In genomic region chr10:26697163-26697921, GRCh38 we compare ENCODE assay signal across 8 cellular contexts. TPM values are rescaled to one million over a fixed set of nuclear protein-coding genes. Genes with fewer than 3 reads are reported as not detected.
DNase-seq lines count a peak whose midpoint lies in the region; ATAC-seq and TF ChIP-seq lines count a peak whose summit lies in the region.

A gene with protein sequence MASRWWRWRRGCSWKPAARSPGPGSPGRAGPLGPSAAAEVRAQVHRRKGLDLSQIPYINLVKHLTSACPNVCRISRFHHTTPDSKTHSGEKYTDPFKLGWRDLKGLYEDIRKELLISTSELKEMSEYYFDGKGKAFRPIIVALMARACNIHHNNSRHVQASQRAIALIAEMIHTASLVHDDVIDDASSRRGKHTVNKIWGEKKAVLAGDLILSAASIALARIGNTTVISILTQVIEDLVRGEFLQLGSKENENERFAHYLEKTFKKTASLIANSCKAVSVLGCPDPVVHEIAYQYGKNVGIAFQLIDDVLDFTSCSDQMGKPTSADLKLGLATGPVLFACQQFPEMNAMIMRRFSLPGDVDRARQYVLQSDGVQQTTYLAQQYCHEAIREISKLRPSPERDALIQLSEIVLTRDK (plus strand): TSS chr10:26697701. CDS start chr10:26697712, 11 bp downstream.

- peak within 1 kb of the TSS; percentile 72 for H2AK5ac ChIP-seq in mesenchymal stem cell (ENCODE audit: low read length, severe bottlenecking)

- H3K18ac ChIP-seq in mesenchymal stem cell (ENCODE audit: low read depth in 1 of 2, low read length in 2 of 2) = peak within 1 kb of the TSS; percentile 90 to 97

- H2BK15ac ChIP-seq in mesenchymal stem cell (ENCODE audit: low read depth, poor library complexity, severe bottlenecking) = peak within 1 kb of the TSS; percentile 63

- H3K27me3 ChIP-seq in BE2C (no peaks in the 10 kb centered on the region), mesenchymal stem cell (ENCODE audit: control insufficient read depth in 1 of 2, insufficient read depth in 1 of 2, low read length in 2 of 2) (no peaks in the 10 kb centered on the region)
- no peaks in the 10 kb centered on the region for H3K27me3 ChIP-seq in effector memory CD4-positive, alpha-beta T cell (replicated peaks; ENCODE audit: control insufficient read depth, insufficient read depth, low read length, poor library complexity, severe bottlenecking)

- H3K79me1 ChIP-seq in mesenchymal stem cell (replicated peaks; ENCODE audit: low read length, poor library complexity, severe bottlenecking) = peaks cover 16% of the 10 kb centered on the region

- DNase-seq in BE2C (peak; percentile 73), NCI-H82 (lab: John Stamatoyannopoulos, UW) (peak; percentile 68), mesenchymal stem cell (peak; percentile 71)
- peak; percentile 92 for DNase-seq in activated CD8-positive, alpha-beta memory T cell treated with anti-CD3 and anti-CD28 coated beads for 24 hours
- DNase-seq in effector memory CD4-positive, alpha-beta T cell = peak; percentile 8 to 39 (median 30)
- peak; percentile 24 for DNase-seq in stimulated activated CD8-positive, alpha-beta memory T cell treated with anti-CD3 and anti-CD28 coated beads, Interleukin-15, amount 100 ng/mL, for 1 hour (ENCODE audit: low read depth)

- H3K36me3 ChIP-seq in BE2C (peaks cover 13% of the 10 kb centered on the region), mesenchymal stem cell (ENCODE audit: control insufficient read depth in 1 of 2, insufficient read depth in 2 of 2, low read depth in 1 of 2, low read length in 2 of 2) (peaks cover 0 to 9% of the 10 kb centered on the region in 2 experiments)
- no peaks in the 10 kb centered on the region for H3K36me3 ChIP-seq in effector memory CD4-positive, alpha-beta T cell (ENCODE audit: control insufficient read depth, insufficient read depth, low read length)

- peak within 1 kb of the TSS; percentile 76 for H3K27ac ChIP-seq in effector memory CD4-positive, alpha-beta T cell (ENCODE audit: insufficient read depth, low read length, poor library complexity, severe bottlenecking)
- peak within 1 kb of the TSS; percentile 64 for H3K27ac ChIP-seq in mesenchymal stem cell (ENCODE audit: low read length, poor library complexity, severe bottlenecking)

- H3K4me2 ChIP-seq in mesenchymal stem cell (ENCODE audit: low read length, poor library complexity, severe bottlenecking) = peak within 1 kb of the TSS; percentile 95

- no peaks in the 10 kb centered on the region for H3K4me1 ChIP-seq in BE2C
- H3K4me1 ChIP-seq in effector memory CD4-positive, alpha-beta T cell (ENCODE audit: control insufficient read depth, insufficient read depth, low read length, poor library complexity, severe bottlenecking) = no peaks in the 10 kb centered on the region
- H3K4me1 ChIP-seq in mesenchymal stem cell (ENCODE audit: control insufficient read depth, insufficient read depth, low read depth, low read length) = peaks cover 6% of the 10 kb centered on the region

- peak within 1 kb of the TSS; percentile 66 for H3K4me3 ChIP-seq in BE2C (ENCODE audit: low read depth, low read length)
- peak within 1 kb of the TSS; percentile 94 for H3K4me3 ChIP-seq in effector memory CD4-positive, alpha-beta T cell (ENCODE audit: insufficient read depth, low read depth, low read length, poor library complexity, severe bottlenecking)
- H3K4me3 ChIP-seq in mesenchymal stem cell (ENCODE audit: insufficient read depth in 1 of 2, low read depth in 1 of 2, low read length in 2 of 2) = peak within 1 kb of the TSS; percentile 91 to 98

- peak within 1 kb of the TSS; percentile 96 to 99 for H3K4ac ChIP-seq in mesenchymal stem cell (ENCODE audit: low read depth in 1 of 2, low read length in 2 of 2)

- peak within 1 kb of the TSS in 1 of 2 experiments; percentile 99 for H3K14ac ChIP-seq in mesenchymal stem cell (ENCODE audit: low read length in 2 of 2)

- peak within 1 kb of the TSS; percentile 99 for H2BK5ac ChIP-seq in mesenchymal stem cell (ENCODE audit: low read depth, low read length, poor library complexity, severe bottlenecking)

- WGBS in mesenchymal stem cell = under 1% methylated on average over 54 of the region's 82 CpGs

- no peaks in the 10 kb centered on the region for H3K9me3 ChIP-seq in BE2C
- H3K9me3 ChIP-seq in effector memory CD4-positive, alpha-beta T cell (ENCODE audit: control insufficient read depth, low read length) = no peaks in the 10 kb centered on the region
- no peaks in the 10 kb centered on the region for H3K9me3 ChIP-seq in mesenchymal stem cell (ENCODE audit: control insufficient read depth, low read length)

- H2AFZ ChIP-seq in mesenchymal stem cell (ENCODE audit: low read depth, low read length) = peak within 1 kb of the TSS; percentile 98

- ATAC-seq in GM19023 (IDR thresholded peaks at IDR 0.05; ENCODE audit: unreplicated experiment) (peak; percentile 85), HG03175 (IDR thresholded peaks at IDR 0.05; ENCODE audit: unreplicated experiment) (peak; percentile 85)

- peak within 1 kb of the TSS in 1 of 2 experiments; percentile 94 for H3K23ac ChIP-seq in mesenchymal stem cell (ENCODE audit: low read length in 2 of 2)

- H2BK120ac ChIP-seq in mesenchymal stem cell (ENCODE audit: low read depth, low read length) = peak within 1 kb of the TSS; percentile 94

- TF ChIP-seq CTCF in BE2C (IDR thresholded peaks at IDR 0.05; ENCODE audit: low read depth, low read length) = no peak

- H4K8ac ChIP-seq in mesenchymal stem cell (ENCODE audit: low read length) = peak within 1 kb of the TSS; percentile 99

- H4K91ac ChIP-seq in mesenchymal stem cell (ENCODE audit: low read length) = peak within 1 kb of the TSS; percentile 94

- peak within 1 kb of the TSS; percentile 87 for H3K9ac ChIP-seq in mesenchymal stem cell (ENCODE audit: low read length)

- peak within 1 kb of the TSS in 1 of 2 experiments; percentile 72 for H2BK12ac ChIP-seq in mesenchymal stem cell (ENCODE audit: low read length in 2 of 2)

RNA-seq across cellular contexts. Expression of the gene that starts here (rescaled TPM):
- 12.2 TPM for polyA plus RNA-seq in BE2C (2012; ENCODE audit: insufficient read depth, insufficient read length, low read depth)
- polyA plus RNA-seq in mesenchymal stem cell (2013, experiment 1 of 2) = 3.6 TPM
- polyA plus RNA-seq in mesenchymal stem cell (2013, experiment 2 of 2) = 4.1 TPM

Comparison
In these comparisons a context has a peak if more than half of its experiments do, and no peak if none do; other contexts are left out.
1. Peak in every context shown above with its lines: DNase-seq, ATAC-seq, H3K4me3 ChIP-seq and H3K27ac ChIP-seq.
2. DNase-seq: peak in every context shown above with its lines; median percentile 92 in activated CD8-positive, alpha-beta memory T cell treated with anti-CD3 and anti-CD28 coated beads for 24 hours; 73 in BE2C; 71 in mesenchymal stem cell; 68 in NCI-H82; 30 in effector memory CD4-positive, alpha-beta T cell; 24 in stimulated activated CD8-positive, alpha-beta memory T cell treated with anti-CD3 and anti-CD28 coated beads, Interleukin-15, amount 100 ng/mL, for 1 hour.